ENCODE assay signal across 34 cellular contexts in genomic region chr3:84536916-84537315, GRCh38.
DNase-seq lines count a peak whose midpoint lies in the region; ATAC-seq, FAIRE-seq and TF ChIP-seq lines count a peak whose summit lies in the region.
"Had no signal": no experiment of that assay in that cellular context is flagged by ENCODE, and none has a peak within 500 bp of the region (broad histone marks: within the 10 kb centered on the region; RNA-seq: fewer than 3 reads in every experiment).

No MANE protein-coding gene starts in this region.

- H2AFZ ChIP-seq in HepG2 (ENCODE audit: low read length) (no peak overlapping the region), SU-DHL-6 (ENCODE audit: low read depth, low read length, severe bottlenecking) (peak overlapping the region; percentile 39)

- ATAC-seq in HepG2 (no peak), right lobe of liver (no peak), HG02798 (IDR thresholded peaks at IDR 0.05; ENCODE audit: poor library complexity, unreplicated experiment) (no peak)
- ATAC-seq: A549; CD8-positive, alpha-beta T cell had no signal

- no peak for FAIRE-seq in HepG2 (lab: Jason Lieb, UNC)
- FAIRE-seq: A549, D721Med had no signal

- H3K27ac Mint-ChIP-seq in nephron: peak overlapping the region in 2 of 3 experiments; percentile 14 to 18
- H3K27ac Mint-ChIP-seq: B cell; CD14-positive monocyte; CD4-positive, alpha-beta memory T cell; CD4-positive, alpha-beta T cell; CD4-positive, CD25-positive, alpha-beta regulatory T cell; CD8-positive, alpha-beta memory T cell; CD8-positive, alpha-beta T cell had no signal

- no peaks in the 10 kb centered on the region for H3K36me3 Mint-ChIP-seq in nephron (ENCODE audit: low read depth)
- H3K36me3 Mint-ChIP-seq: CD14-positive monocyte; CD4-positive, CD25-positive, alpha-beta regulatory T cell; CD8-positive, alpha-beta memory T cell; CD8-positive, alpha-beta T cell had no signal

- TF ChIP-seq CTCF in HepG2 (CRISPR knock-in tag; IDR thresholded peaks at IDR 0.05) (no peak), right lobe of liver (IDR thresholded peaks at IDR 0.05) (no peak), SU-DHL-6 (IDR thresholded peaks at IDR 0.05; ENCODE audit: insufficient read depth, low read length, poor library complexity, severe bottlenecking) (no peak), nephron (IDR thresholded peaks at IDR 0.05; ENCODE audit: unreplicated experiment in 3 of 3) (no peak)

- POLR2A ChIA-PET in HepG2 (lab: Yijun Ruan, JAX): no interaction called here

- no peaks in the 10 kb centered on the region for H3K79me2 ChIP-seq in HepG2 (ENCODE audit: insufficient read depth, low read length)
- no peaks in the 10 kb centered on the region for H3K79me2 ChIP-seq in SU-DHL-6 (ENCODE audit: insufficient read depth, low read length)

- BruUV-seq in HepG2 (replicated peaks; lab: Mats Ljungman, UMichigan): no TSS peak

- WGBS in HepG2 (ENCODE audit: low lambda C conversion rate): 0% methylated on average over 3 of the region's 3 CpGs
- WGBS in right lobe of liver (ENCODE audit: insufficient coverage, low coverage, low lambda C conversion rate, missing lambda C conversion rate): 65% methylated on average over 3 of the region's 3 CpGs

- H3K27me3 ChIP-seq in HepG2 (ENCODE audit: control insufficient read depth in 1 of 2, insufficient read depth in 2 of 2, low read length in 2 of 2) (no peaks in the 10 kb centered on the region), right lobe of liver (no peaks in the 10 kb centered on the region), SU-DHL-6 (ENCODE audit: low read length) (no peaks in the 10 kb centered on the region)
- H3K27me3 ChIP-seq: BE2C; BLaER1; BLaER1 treated with 17β-estradiol and CSF1 and Interleukin-3, amounts not matched to agents 10 nM and 100 nM had no signal

- TF ChIP-seq EP300 in HepG2 (IDR thresholded peaks at IDR 0.05; ENCODE audit: low read depth in 2 of 2, low read length in 2 of 2) (no peak), HepG2 (CRISPR knock-in tag; IDR thresholded peaks at IDR 0.05; ENCODE audit: borderline replicate concordance) (no peak)

- H3K4me3 ChIP-seq in HepG2 (replicated peaks in 1 of 3; ENCODE audit: insufficient read depth in 1 of 3, low read depth in 2 of 3, low read length in 3 of 3): no peak overlapping the region
- H3K4me3 ChIP-seq in right lobe of liver: no peak overlapping the region
- no peak overlapping the region for H3K4me3 ChIP-seq in SU-DHL-6 (ENCODE audit: insufficient read depth, low read length, poor library complexity, severe bottlenecking)
- H3K4me3 ChIP-seq: A549; BLaER1; BLaER1 treated with 17β-estradiol and CSF1 and Interleukin-3, amounts not matched to agents 10 nM and 100 nM had no signal

- no peaks in the 10 kb centered on the region for H3K9me2 ChIP-seq in SU-DHL-6 (replicated peaks; ENCODE audit: insufficient read depth, low read length)

- no peak for DNase-seq in HepG2 (ENCODE audit: low spot score)
- no peak for DNase-seq in right lobe of liver
- no peak for DNase-seq in NCI-H1092 treated with DMSO at 0.1 percent for 48 hours (lab: John Stamatoyannopoulos, UW)
- DNase-seq: 8988T; ACHN; AML-193; BE2C; C1 segment of cervical spinal cord; Caco-2; Calu3; CD4-positive, alpha-beta memory T cell; CD4-positive, alpha-beta T cell; CD4-positive, CD25-positive, alpha-beta regulatory T cell; CD8-positive, alpha-beta memory T cell; CD8-positive, alpha-beta T cell; COR-L47; DMS 273 treated with DMSO at 0.1 percent for 48 hours; DMS153; DMS53; DMS79; DMS79 treated with DMSO at 0.1 percent for 48 hours; DND-41; EL had no signal

- H3K4me1 ChIP-seq in HepG2 (ENCODE audit: insufficient read depth, low read length) (no peaks in the 10 kb centered on the region), right lobe of liver (no peaks in the 10 kb centered on the region)
- H3K4me1 ChIP-seq: A549, BE2C, BLaER1, Caco-2 had no signal

- H3K9me3 ChIP-seq in HepG2 (ENCODE audit: low read length) (peaks cover 24% of the 10 kb centered on the region), right lobe of liver (no peaks in the 10 kb centered on the region), SU-DHL-6 (ENCODE audit: insufficient read depth, low read length) (peaks cover 1% of the 10 kb centered on the region; the same call in 1 of the 2 replicates)
- H3K9me3 ChIP-seq: A549, BE2C, Caco-2 had no signal

- H3K27ac ChIP-seq in HepG2 (ENCODE audit: extremely low read length, insufficient read depth, low read length) (no peak overlapping the region), right lobe of liver (no peak overlapping the region), SU-DHL-6 (ENCODE audit: low read depth, low read length) (no peak overlapping the region)
- H3K27ac ChIP-seq: 22Rv1; A549; BLaER1; BLaER1 treated with 17β-estradiol and CSF1 and Interleukin-3, amounts not matched to agents 10 nM and 100 nM; C4-2B had no signal

- no peak for TF ChIP-seq RAD21 in HepG2 (CRISPR knock-in tag; IDR thresholded peaks at IDR 0.05)

- CTCF ChIA-PET in HepG2 (lab: Yijun Ruan, JAX; ENCODE audit: low intra/inter-chr PET ratio, low total read pairs): no interaction called here

- no peak overlapping the region for H3K4me3 Mint-ChIP-seq in nephron
- H3K4me3 Mint-ChIP-seq: B cell; CD14-positive monocyte; CD4-positive, alpha-beta memory T cell; CD4-positive, alpha-beta T cell; CD4-positive, CD25-positive, alpha-beta regulatory T cell; CD8-positive, alpha-beta memory T cell; CD8-positive, alpha-beta T cell had no signal

- intact Hi-C loops in HepG2 (cut with micrococcal nuclease; ENCODE audit: unreplicated experiment): no loop called here
- intact Hi-C loops in right lobe of liver (cut with DNase I): no loop called here

- H3K36me3 ChIP-seq in HepG2 (replicated peaks in 1 of 2; ENCODE audit: control insufficient read depth in 1 of 2, insufficient read depth in 2 of 2, low read length in 2 of 2) (no peaks in the 10 kb centered on the region), right lobe of liver (no peaks in the 10 kb centered on the region), SU-DHL-6 (ENCODE audit: low read length) (no peaks in the 10 kb centered on the region)
- H3K36me3 ChIP-seq: BE2C; BLaER1; BLaER1 treated with 17β-estradiol and CSF1 and Interleukin-3, amounts not matched to agents 10 nM and 100 nM had no signal

- H3F3A ChIP-seq in SU-DHL-6 (ENCODE audit: insufficient read depth): no peaks in the 10 kb centered on the region

- H3K4me2 ChIP-seq in HepG2 (ENCODE audit: low read depth, low read length) (no peak overlapping the region), SU-DHL-6 (ENCODE audit: low read depth, low read length, poor library complexity, severe bottlenecking) (no peak overlapping the region)
- H3K4me2 ChIP-seq: A549; BLaER1; BLaER1 treated with 17β-estradiol and CSF1 and Interleukin-3, amounts not matched to agents 10 nM and 100 nM had no signal

- in situ Hi-C loops in HepG2 (cut with HindIII; ENCODE audit: extremely low pct_ligation_motif_present, low pct_unique_long_range_greater_than_20kb): loop anchor here (25.0 kb wide), 1 partner anchor 1050 kb away; no protein-coding TSS in a partner anchor

- no peaks in the 10 kb centered on the region for H4K20me1 ChIP-seq in HepG2 (ENCODE audit: insufficient read depth, low read length)
- H4K20me1 ChIP-seq in SU-DHL-6 (ENCODE audit: low read depth, low read length): no peaks in the 10 kb centered on the region
- H4K20me1 ChIP-seq: BLaER1; BLaER1 treated with 17β-estradiol and CSF1 and Interleukin-3, amounts not matched to agents 10 nM and 100 nM had no signal

- no peak overlapping the region for H3K9ac ChIP-seq in HepG2 (ENCODE audit: insufficient read depth, low read depth, low read length)
- no peak overlapping the region for H3K9ac ChIP-seq in SU-DHL-6 (ENCODE audit: low read length)
- H3K9ac ChIP-seq: BLaER1; BLaER1 treated with 17β-estradiol and CSF1 and Interleukin-3, amounts not matched to agents 10 nM and 100 nM had no signal

- no peak for TF ChIP-seq POLR2A in HepG2 (IDR thresholded peaks at IDR 0.05; ENCODE audit: insufficient read depth in 1 of 2, low read depth in 2 of 2, low read length in 2 of 2)
- no peak for TF ChIP-seq POLR2A in right lobe of liver (IDR thresholded peaks at IDR 0.05)

- no peaks in the 10 kb centered on the region for H3K27me3 Mint-ChIP-seq in nephron (ENCODE audit: low read depth)
- H3K27me3 Mint-ChIP-seq: B cell; CD4-positive, alpha-beta memory T cell; CD4-positive, alpha-beta T cell; CD4-positive, CD25-positive, alpha-beta regulatory T cell; CD8-positive, alpha-beta memory T cell had no signal

- H3K9me3 Mint-ChIP-seq in nephron: peaks cover 26% of the 10 kb centered on the region

- peaks cover 6% of the 10 kb centered on the region for H3K4me1 Mint-ChIP-seq in nephron
- H3K4me1 Mint-ChIP-seq: B cell; CD14-positive monocyte; CD4-positive, alpha-beta memory T cell; CD4-positive, CD25-positive, alpha-beta regulatory T cell; CD8-positive, alpha-beta memory T cell had no signal

TF ChIP-seq in HepG2, 621 proteins besides CTCF, POLR2A, EP300 and RAD21:
- TF ChIP-seq XRCC5 (optimal IDR thresholded peaks at IDR 0.05; ENCODE audit: low read length): no peak
- TF ChIP-seq, protein P1, sequence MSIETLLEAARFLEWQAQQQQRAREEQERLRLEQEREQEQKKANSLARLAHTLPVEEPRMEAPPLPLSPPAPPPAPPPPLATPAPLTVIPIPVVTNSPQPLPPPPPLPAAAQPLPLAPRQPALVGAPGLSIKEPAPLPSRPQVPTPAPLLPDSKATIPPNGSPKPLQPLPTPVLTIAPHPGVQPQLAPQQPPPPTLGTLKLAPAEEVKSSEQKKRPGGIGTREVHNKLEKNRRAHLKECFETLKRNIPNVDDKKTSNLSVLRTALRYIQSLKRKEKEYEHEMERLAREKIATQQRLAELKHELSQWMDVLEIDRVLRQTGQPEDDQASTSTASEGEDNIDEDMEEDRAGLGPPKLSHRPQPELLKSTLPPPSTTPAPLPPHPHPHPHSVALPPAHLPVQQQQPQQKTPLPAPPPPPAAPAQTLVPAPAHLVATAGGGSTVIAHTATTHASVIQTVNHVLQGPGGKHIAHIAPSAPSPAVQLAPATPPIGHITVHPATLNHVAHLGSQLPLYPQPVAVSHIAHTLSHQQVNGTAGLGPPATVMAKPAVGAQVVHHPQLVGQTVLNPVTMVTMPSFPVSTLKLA (IDR thresholded peaks at IDR 0.05): peak; percentile 92
- no peak for TF ChIP-seq RBAK (CRISPR knock-in tag; IDR thresholded peaks at IDR 0.05)
- TF ChIP-seq ONECUT2 (CRISPR knock-in tag; IDR thresholded peaks at IDR 0.05): no peak
- TF ChIP-seq, protein P2, sequence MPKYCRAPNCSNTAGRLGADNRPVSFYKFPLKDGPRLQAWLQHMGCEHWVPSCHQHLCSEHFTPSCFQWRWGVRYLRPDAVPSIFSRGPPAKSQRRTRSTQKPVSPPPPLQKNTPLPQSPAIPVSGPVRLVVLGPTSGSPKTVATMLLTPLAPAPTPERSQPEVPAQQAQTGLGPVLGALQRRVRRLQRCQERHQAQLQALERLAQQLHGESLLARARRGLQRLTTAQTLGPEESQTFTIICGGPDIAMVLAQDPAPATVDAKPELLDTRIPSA (CRISPR knock-in tag; IDR thresholded peaks at IDR 0.05; ENCODE audit: borderline replicate concordance): no peak
